In the genomic region with DNA sequence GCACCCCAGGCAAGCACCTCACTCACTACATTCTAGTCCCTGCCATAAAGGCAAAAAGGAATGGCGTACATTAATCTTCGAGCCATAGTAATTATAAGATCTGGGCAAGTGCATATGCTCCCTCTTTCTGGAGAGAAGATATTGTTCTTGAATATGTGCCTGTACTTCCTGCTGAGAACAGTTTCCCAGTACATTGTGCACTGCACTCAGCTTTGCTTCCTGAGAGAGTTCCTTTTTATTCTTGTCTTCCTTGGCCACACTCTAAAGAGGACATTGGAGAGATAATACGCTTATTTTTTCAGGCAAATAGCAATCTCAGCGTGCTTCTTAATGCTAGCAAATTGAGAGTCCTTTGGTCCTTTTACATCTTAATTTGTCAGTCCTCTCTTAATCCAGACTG, we compare ENCODE assay signal across 19 cellular contexts.
"Had no signal": no experiment of that assay in that cellular context is flagged by ENCODE, and none has a peak within 500 bp of the region (broad histone marks: within the 10 kb centered on the region; RNA-seq: fewer than 3 reads in every experiment).

No MANE protein-coding gene starts in this region.

- H3K9me3 ChIP-seq: colonic mucosa, psoas muscle, sigmoid colon, thoracic aorta had no signal

- H3K4me2 ChIP-seq: hepatocyte had no signal

- H3K27me3 Mint-ChIP-seq: naive B cell had no signal

- H3K27ac Mint-ChIP-seq: naive B cell, nephron had no signal

- H3K79me2 ChIP-seq: hepatocyte, parathyroid adenoma had no signal

- H3K4me3 Mint-ChIP-seq: naive B cell, nephron had no signal

- H3K36me3 ChIP-seq: colonic mucosa, sigmoid colon, stomach, thoracic aorta had no signal

- H2AFZ ChIP-seq: hepatocyte, parathyroid adenoma had no signal

- H3K27me3 ChIP-seq: colonic mucosa, hepatocyte, sigmoid colon, stomach had no signal

- ATAC-seq: psoas muscle had no signal

- H3K36me3 Mint-ChIP-seq: naive B cell had no signal

- DNase-seq: colonic mucosa; dermis blood vessel endothelial cell; foreskin melanocyte; head of caudate nucleus; kidney glomerular epithelial cell; mesendoderm; naive B cell; psoas muscle; sigmoid colon; stimulated activated CD4-positive, alpha-beta T cell treated with anti-CD3 and anti-CD28 coated beads, Interleukin-12 subunit alpha, Interleukin-12 subunit beta, amount 100 ng/mL, for 4 hours; stimulated activated naive CD4-positive, alpha-beta T cell; stomach; substantia nigra; trophoblast cell had no signal

- H3K4me1 ChIP-seq: colonic mucosa, parathyroid adenoma, psoas muscle, sigmoid colon had no signal

- H3K4me1 Mint-ChIP-seq: naive B cell, nephron had no signal

- H3K4me3 ChIP-seq: colonic mucosa, hepatocyte, psoas muscle, sigmoid colon, skin epidermis, stomach, thoracic aorta had no signal

- H3K27ac ChIP-seq: colonic mucosa, hepatocyte, parathyroid adenoma, psoas muscle, sigmoid colon, skin epidermis, stomach, thoracic aorta had no signal
